ENCODE assay signal across 1 cellular context in the genomic region with DNA sequence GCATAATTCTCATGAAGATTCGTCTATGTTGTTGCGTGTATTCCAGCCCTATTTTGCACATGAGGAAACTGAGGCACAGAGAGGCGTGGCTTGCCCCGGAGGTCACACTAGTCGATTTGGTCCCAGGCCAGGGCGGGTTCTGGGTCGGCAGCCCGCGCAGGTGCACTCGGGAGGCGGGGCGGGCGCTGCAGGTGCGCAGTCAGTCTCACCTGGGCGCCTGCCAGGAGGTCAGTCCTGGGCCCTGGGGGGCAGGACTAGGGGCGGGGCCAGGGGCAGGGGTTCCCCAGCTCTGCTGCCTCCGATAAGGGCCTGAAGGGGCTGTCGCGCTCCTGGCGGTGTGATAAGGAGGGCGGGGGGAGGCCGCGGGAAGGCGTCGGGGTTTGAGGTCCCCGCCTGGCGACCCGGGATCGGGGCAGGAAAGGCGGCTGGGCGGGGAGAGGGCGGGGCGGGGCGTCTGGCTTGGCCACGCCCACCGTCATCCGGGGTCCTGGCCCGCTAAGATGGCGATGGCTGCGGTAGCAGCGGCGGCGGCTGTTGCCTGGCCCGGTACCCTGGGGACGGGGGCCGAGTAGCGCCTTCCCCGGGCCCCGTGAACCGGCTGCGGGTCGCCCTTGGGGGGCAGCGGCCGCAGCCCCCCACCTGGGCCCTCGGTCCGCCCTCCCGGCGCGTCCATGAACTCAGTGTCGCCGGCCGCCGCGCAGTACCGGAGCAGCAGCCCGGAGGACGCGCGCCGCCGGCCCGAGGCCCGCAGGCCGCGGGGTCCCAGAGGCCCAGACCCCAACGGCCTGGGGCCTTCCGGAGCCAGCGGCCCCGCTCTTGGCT.
TF ChIP-seq lines count a peak whose summit lies in the region.

A gene (plus strand): TSS at position 485 of the 822 bp plus-strand sequence. CDS start 187 bp downstream, at position 672.

TF ChIP-seq in HCT116, 20 proteins besides CTCF, POLR2A, EP300 and RAD21:
- TF ChIP-seq, protein P1, sequence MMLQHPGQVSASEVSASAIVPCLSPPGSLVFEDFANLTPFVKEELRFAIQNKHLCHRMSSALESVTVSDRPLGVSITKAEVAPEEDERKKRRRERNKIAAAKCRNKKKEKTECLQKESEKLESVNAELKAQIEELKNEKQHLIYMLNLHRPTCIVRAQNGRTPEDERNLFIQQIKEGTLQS (IDR thresholded peaks at IDR 0.05): no peak
- TF ChIP-seq SP1 (IDR thresholded peaks at IDR 0.05; ENCODE audit: low read depth) (peak; percentile 11; the same call in 1 of the 2 replicates), POLR2AphosphoS5 (IDR thresholded peaks at IDR 0.05; ENCODE audit: low read depth, low read length) (peak; percentile 92), TCF7L2 (IDR thresholded peaks at IDR 0.05; ENCODE audit: borderline replicate concordance, extremely low read depth, insufficient read depth, insufficient read length) (no peak), ZFX (IDR thresholded peaks at IDR 0.05) (peak; percentile 87; the same call in 1 of the 2 replicates), YY1 (IDR thresholded peaks at IDR 0.05; ENCODE audit: extremely low read depth, insufficient replicate concordance, low read depth, low read length) (peak; percentile 90)
- TF ChIP-seq, protein P2, sequence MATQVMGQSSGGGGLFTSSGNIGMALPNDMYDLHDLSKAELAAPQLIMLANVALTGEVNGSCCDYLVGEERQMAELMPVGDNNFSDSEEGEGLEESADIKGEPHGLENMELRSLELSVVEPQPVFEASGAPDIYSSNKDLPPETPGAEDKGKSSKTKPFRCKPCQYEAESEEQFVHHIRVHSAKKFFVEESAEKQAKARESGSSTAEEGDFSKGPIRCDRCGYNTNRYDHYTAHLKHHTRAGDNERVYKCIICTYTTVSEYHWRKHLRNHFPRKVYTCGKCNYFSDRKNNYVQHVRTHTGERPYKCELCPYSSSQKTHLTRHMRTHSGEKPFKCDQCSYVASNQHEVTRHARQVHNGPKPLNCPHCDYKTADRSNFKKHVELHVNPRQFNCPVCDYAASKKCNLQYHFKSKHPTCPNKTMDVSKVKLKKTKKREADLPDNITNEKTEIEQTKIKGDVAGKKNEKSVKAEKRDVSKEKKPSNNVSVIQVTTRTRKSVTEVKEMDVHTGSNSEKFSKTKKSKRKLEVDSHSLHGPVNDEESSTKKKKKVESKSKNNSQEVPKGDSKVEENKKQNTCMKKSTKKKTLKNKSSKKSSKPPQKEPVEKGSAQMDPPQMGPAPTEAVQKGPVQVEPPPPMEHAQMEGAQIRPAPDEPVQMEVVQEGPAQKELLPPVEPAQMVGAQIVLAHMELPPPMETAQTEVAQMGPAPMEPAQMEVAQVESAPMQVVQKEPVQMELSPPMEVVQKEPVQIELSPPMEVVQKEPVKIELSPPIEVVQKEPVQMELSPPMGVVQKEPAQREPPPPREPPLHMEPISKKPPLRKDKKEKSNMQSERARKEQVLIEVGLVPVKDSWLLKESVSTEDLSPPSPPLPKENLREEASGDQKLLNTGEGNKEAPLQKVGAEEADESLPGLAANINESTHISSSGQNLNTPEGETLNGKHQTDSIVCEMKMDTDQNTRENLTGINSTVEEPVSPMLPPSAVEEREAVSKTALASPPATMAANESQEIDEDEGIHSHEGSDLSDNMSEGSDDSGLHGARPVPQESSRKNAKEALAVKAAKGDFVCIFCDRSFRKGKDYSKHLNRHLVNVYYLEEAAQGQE (IDR thresholded peaks at IDR 0.05; ENCODE audit: low read depth): no peak
